Comparison of ENCODE assay signal across 1 cellular context in genomic region chr1:53981220-53981619, GRCh38.
TF ChIP-seq lines count a peak whose summit lies in the region.

No MANE protein-coding gene starts in this region.

TF ChIP-seq in IMR-90, 13 proteins besides CTCF, POLR2A, EP300 and RAD21:
- TF ChIP-seq, protein P1, sequence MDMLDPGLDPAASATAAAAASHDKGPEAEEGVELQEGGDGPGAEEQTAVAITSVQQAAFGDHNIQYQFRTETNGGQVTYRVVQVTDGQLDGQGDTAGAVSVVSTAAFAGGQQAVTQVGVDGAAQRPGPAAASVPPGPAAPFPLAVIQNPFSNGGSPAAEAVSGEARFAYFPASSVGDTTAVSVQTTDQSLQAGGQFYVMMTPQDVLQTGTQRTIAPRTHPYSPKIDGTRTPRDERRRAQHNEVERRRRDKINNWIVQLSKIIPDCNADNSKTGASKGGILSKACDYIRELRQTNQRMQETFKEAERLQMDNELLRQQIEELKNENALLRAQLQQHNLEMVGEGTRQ (IDR thresholded peaks at IDR 0.05; ENCODE audit: low read depth, low read length): no peak
- TF ChIP-seq ELK1 (IDR thresholded peaks at IDR 0.05; ENCODE audit: borderline replicate concordance, low read depth, low read length): no peak
- TF ChIP-seq RFX5 (IDR thresholded peaks at IDR 0.05; ENCODE audit: low read depth, low read length): no peak
- no peak for TF ChIP-seq RCOR1 (IDR thresholded peaks at IDR 0.05; ENCODE audit: insufficient replicate concordance, low read length)
- TF ChIP-seq MXI1 (IDR thresholded peaks at IDR 0.05; ENCODE audit: borderline replicate concordance, low read depth, low read length): no peak
- no peak for TF ChIP-seq CEBPB (IDR thresholded peaks at IDR 0.05; ENCODE audit: low read depth, low read length)
- TF ChIP-seq MAFK (IDR thresholded peaks at IDR 0.05; ENCODE audit: low read depth, low read length): no peak
- TF ChIP-seq SMC3 (IDR thresholded peaks at IDR 0.05; ENCODE audit: low read depth, low read length): no peak
- no peak for TF ChIP-seq CHD1 (IDR thresholded peaks at IDR 0.05; ENCODE audit: low read depth, low read length)
- TF ChIP-seq MAZ (IDR thresholded peaks at IDR 0.05; ENCODE audit: borderline replicate concordance, low read depth, low read length): no peak
- no peak for TF ChIP-seq BHLHE40 (IDR thresholded peaks at IDR 0.05; ENCODE audit: low read depth, low read length)
- TF ChIP-seq NFE2L2 (IDR thresholded peaks at IDR 0.05; ENCODE audit: low read depth, low read length): no peak
- TF ChIP-seq FOS (IDR thresholded peaks at IDR 0.05; ENCODE audit: low read depth, low read length): no peak
